10 cellular contexts compared by ENCODE assay signal in the genomic region with DNA sequence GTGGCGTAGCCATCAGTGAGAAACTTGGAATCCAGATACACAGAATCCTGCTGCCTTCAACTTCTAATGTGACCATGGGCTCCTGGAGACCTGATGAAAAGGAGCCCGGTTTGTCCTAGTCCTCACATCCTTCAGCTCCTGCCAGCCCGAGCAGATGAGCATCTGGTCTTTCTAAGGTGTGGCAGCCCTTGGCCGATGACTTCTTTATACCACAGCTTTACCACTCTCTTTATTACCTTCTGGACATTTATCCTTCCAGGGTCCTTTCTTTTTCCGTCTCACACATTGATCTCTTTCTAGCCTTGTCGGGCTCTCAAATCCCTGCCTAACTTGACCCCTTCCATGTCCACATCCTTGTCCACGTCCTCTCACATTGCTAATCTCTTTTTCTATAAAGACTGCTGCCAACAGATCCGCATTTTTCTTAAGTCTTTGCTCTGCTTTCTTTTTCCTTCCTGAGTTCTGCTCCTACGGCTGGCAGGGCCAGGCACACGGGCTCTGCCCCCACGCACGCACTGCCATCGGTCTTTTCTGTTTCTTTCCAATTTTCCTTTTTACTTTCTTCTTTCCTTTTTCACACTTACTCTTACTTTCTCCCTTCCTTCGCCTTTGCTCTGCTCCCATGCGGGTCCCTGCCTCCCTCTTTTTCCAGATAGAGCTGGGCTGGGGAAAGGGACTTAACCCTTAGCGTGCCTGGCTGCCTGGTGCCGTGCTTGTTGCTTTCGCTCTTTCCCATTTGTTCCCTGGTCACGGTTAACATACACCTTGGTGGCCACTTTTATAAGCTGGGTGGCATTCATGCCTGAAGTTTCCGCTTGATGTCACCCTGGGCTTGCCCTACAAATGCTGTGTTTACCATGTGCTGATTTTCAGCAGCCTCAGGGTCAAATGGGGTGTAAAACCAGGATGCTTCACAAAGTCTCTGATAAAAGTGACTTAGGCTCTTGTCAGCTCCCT. TPM values are rescaled to one million over a fixed set of nuclear protein-coding genes. Genes with fewer than 3 reads are reported as not detected.
DNase-seq lines count a peak whose midpoint lies in the region; ATAC-seq, FAIRE-seq and TF ChIP-seq lines count a peak whose summit lies in the region.
"Had no signal": no experiment of that assay in that cellular context is flagged by ENCODE, and none has a peak within 500 bp of the region (broad histone marks: within the 10 kb centered on the region; RNA-seq: fewer than 3 reads in every experiment).

No MANE protein-coding gene starts in this region.

- H3K23ac ChIP-seq in IMR-90 (ENCODE audit: low read depth, low read length) = no peak overlapping the region

- no TSS peak for BruUV-seq in IMR-90 (replicated peaks; lab: Mats Ljungman, UMichigan)
- BruUV-seq in HepG2 (replicated peaks; lab: Mats Ljungman, UMichigan) = no TSS peak

- 51% methylated on average over 9 of the region's 20 CpGs; no CpG with 5 or more reads in 1 of the 2 experiments for WGBS in IMR-90 (ENCODE audit: extremely low coverage in 2 of 2, insufficient read length in 1 of 2), 2 experiments
- 23% methylated on average over 20 of the region's 20 CpGs for WGBS in HepG2 (ENCODE audit: low lambda C conversion rate)
- WGBS in small intestine, 3 donors = 13 to 46% (median 27%) methylated on average over 19 to 20 of the region's 20 CpGs

- peak overlapping the region; percentile 28 for H2AFZ ChIP-seq in IMR-90 (replicated peaks; ENCODE audit: low read length, poor library complexity)
- H2AFZ ChIP-seq in HepG2 (ENCODE audit: low read length) = no peak overlapping the region

- POLR2A ChIA-PET in IMR-90 (lab: Charles Lee; ENCODE audit: unreplicated experiment) = no interaction called here
- POLR2A ChIA-PET in HepG2 (lab: Yijun Ruan, JAX) = no interaction called here

- no peak overlapping the region for H2AK5ac ChIP-seq in IMR-90 (ENCODE audit: low read depth, low read length)

- H3K14ac ChIP-seq in IMR-90 (replicated peaks; ENCODE audit: low read depth, low read length) = no peak overlapping the region

- TF ChIP-seq POLR2A in IMR-90 (IDR thresholded peaks at IDR 0.05; ENCODE audit: low read depth, low read length) = no peak
- TF ChIP-seq POLR2A in HepG2 (IDR thresholded peaks at IDR 0.05; ENCODE audit: insufficient read depth in 1 of 2, low read depth in 2 of 2, low read length in 2 of 2) = no peak

- no peak overlapping the region for H4K91ac ChIP-seq in IMR-90 (ENCODE audit: insufficient read depth, low read depth, low read length)

- H3K56ac ChIP-seq in IMR-90 (ENCODE audit: extremely low read depth, insufficient read depth, low read length) = no peak overlapping the region

- FAIRE-seq in HepG2 (lab: Jason Lieb, UNC) = no peak
- FAIRE-seq in small intestine (lab: Jason Lieb, UNC) = no peak

- in situ Hi-C loops in IMR-90 (cut with MboI; ENCODE audit: low sequenced_read_pairs) (no loop called here), HepG2 (cut with HindIII; ENCODE audit: extremely low pct_ligation_motif_present, low pct_unique_long_range_greater_than_20kb) (no loop called here)

- H3K4me3 Mint-ChIP-seq in progenitor cell of endocrine pancreas (ENCODE audit: low read depth) = no peak overlapping the region

- H3K9me3 Mint-ChIP-seq in progenitor cell of endocrine pancreas (ENCODE audit: low read depth) = peaks cover 3% of the 10 kb centered on the region

- H3K4me1 Mint-ChIP-seq in progenitor cell of endocrine pancreas (ENCODE audit: low read depth) = peaks cover 9% of the 10 kb centered on the region

- H3K79me2 ChIP-seq in HepG2 (ENCODE audit: insufficient read depth, low read length) = no peaks in the 10 kb centered on the region

- H3K18ac ChIP-seq in IMR-90 (ENCODE audit: low read depth, low read length) = no peak overlapping the region

- H3K27ac Mint-ChIP-seq in progenitor cell of endocrine pancreas = no peak overlapping the region

- intact Hi-C loops in IMR-90 (cut with micrococcal nuclease) = no loop called here
- intact Hi-C loops in HepG2 (cut with micrococcal nuclease; ENCODE audit: unreplicated experiment) = no loop called here

- no peak overlapping the region for H3K4me3 ChIP-seq in IMR-90 (ENCODE audit: insufficient read depth, low read depth, low read length)
- no peak overlapping the region for H3K4me3 ChIP-seq in HepG2 (replicated peaks in 1 of 3; ENCODE audit: insufficient read depth in 1 of 3, low read depth in 2 of 3, low read length in 3 of 3)
- no peak overlapping the region for H3K4me3 ChIP-seq in small intestine (ENCODE audit: low read depth in 1 of 2, low read length in 2 of 2)

- H3K36me3 ChIP-seq in IMR-90 (ENCODE audit: control insufficient read depth, insufficient read depth, low read length) (no peaks in the 10 kb centered on the region), HepG2 (replicated peaks in 1 of 2; ENCODE audit: control insufficient read depth in 1 of 2, insufficient read depth in 2 of 2, low read length in 2 of 2) (no peaks in the 10 kb centered on the region), small intestine (ENCODE audit: control insufficient read depth in 2 of 2, insufficient read depth in 2 of 2, low read length in 2 of 2) (no peaks in the 10 kb centered on the region)

- H3K9me3 ChIP-seq in IMR-90 (ENCODE audit: control insufficient read depth, insufficient read depth, low read length) (no peaks in the 10 kb centered on the region), HepG2 (ENCODE audit: low read length) (no peaks in the 10 kb centered on the region), small intestine (ENCODE audit: control insufficient read depth, low read depth) (no peaks in the 10 kb centered on the region)

- H2BK5ac ChIP-seq in IMR-90 (ENCODE audit: low read depth, low read length, poor library complexity, severe bottlenecking) = no peak overlapping the region

- H3K4me2 ChIP-seq in IMR-90 (ENCODE audit: low read depth, low read length) (no peak overlapping the region; the same call in 1 of the 2 replicates), HepG2 (ENCODE audit: low read depth, low read length) (no peak overlapping the region)

- no peak for TF ChIP-seq RAD21 in IMR-90 (IDR thresholded peaks at IDR 0.05; ENCODE audit: low read length)
- no peak for TF ChIP-seq RAD21 in HepG2 (CRISPR knock-in tag; IDR thresholded peaks at IDR 0.05)

- DNase-seq in IMR-90 (no peak), cerebellar cortex (ENCODE audit: low spot score) (peak; percentile 34), HepG2 (ENCODE audit: low spot score) (no peak), small intestine (peak; percentile 25), NCI-H187 treated with DMSO at 0.1 percent for 48 hours (lab: John Stamatoyannopoulos, UW) (no peak), progenitor cell of endocrine pancreas (ENCODE audit: low spot score, unreplicated experiment) (no peak)
- DNase-seq in stimulated activated CD4-positive, alpha-beta T cell treated with anti-CD3 and anti-CD28 coated beads, Interleukin-4, amount 100 ng/mL, for 24 hours = no peak
- DNase-seq: anterior cingulate cortex, NCI-H1694 had no signal

- H3K27ac ChIP-seq in IMR-90 (ENCODE audit: insufficient read depth, low read length) (no peak overlapping the region), HepG2 (ENCODE audit: extremely low read length, insufficient read depth, low read length) (no peak overlapping the region), small intestine (ENCODE audit: low read depth in 1 of 2, low read length in 1 of 2) (no peak overlapping the region)

- no peak overlapping the region for H4K8ac ChIP-seq in IMR-90 (ENCODE audit: low read depth in 2 of 2, low read length in 2 of 2)

- no peaks in the 10 kb centered on the region for H4K20me1 ChIP-seq in IMR-90 (ENCODE audit: insufficient read depth, low read length)
- H4K20me1 ChIP-seq in HepG2 (ENCODE audit: insufficient read depth, low read length) = no peaks in the 10 kb centered on the region

- H3K27me3 ChIP-seq in IMR-90 (ENCODE audit: control insufficient read depth, insufficient read depth, low read length) (peaks cover 15% of the 10 kb centered on the region), HepG2 (ENCODE audit: control insufficient read depth in 1 of 2, insufficient read depth in 2 of 2, low read length in 2 of 2) (peaks cover 0 to 42% of the 10 kb centered on the region in 2 experiments; a peak in 3 of 5 replicates), small intestine (ENCODE audit: control insufficient read depth in 2 of 2, insufficient read depth in 2 of 2, low read length in 2 of 2) (peaks cover 0 to 2% of the 10 kb centered on the region in 2 donors)

- H3K4me1 ChIP-seq in IMR-90 (ENCODE audit: control insufficient read depth, insufficient read depth, low read length) (peaks cover 5% of the 10 kb centered on the region; the same call in 1 of the 2 replicates), HepG2 (ENCODE audit: insufficient read depth, low read length) (no peaks in the 10 kb centered on the region), small intestine (ENCODE audit: control insufficient read depth in 2 of 2, insufficient read depth in 1 of 2, low read depth in 1 of 2, low read length in 1 of 2) (no peaks in the 10 kb centered on the region)

- H3K4ac ChIP-seq in IMR-90 (ENCODE audit: low read depth, low read length) = no peak overlapping the region

- ATAC-seq in IMR-90 (ENCODE audit: low read depth) (peak; percentile 36; the same call in 1 of the 2 replicates), HepG2 (no peak), GM21786 (IDR thresholded peaks at IDR 0.05; ENCODE audit: unreplicated experiment) (no peak)

- H2BK20ac ChIP-seq in IMR-90 (ENCODE audit: low read depth, low read length) = no peak overlapping the region

- no peaks in the 10 kb centered on the region for H3K79me1 ChIP-seq in IMR-90 (ENCODE audit: low read depth in 1 of 2, low read length in 2 of 2)

- H2BK15ac ChIP-seq in IMR-90 (ENCODE audit: low read depth, low read length) = no peak overlapping the region

- TF ChIP-seq EP300 in HepG2 (IDR thresholded peaks at IDR 0.05; ENCODE audit: low read depth in 2 of 2, low read length in 2 of 2) (no peak), HepG2 (CRISPR knock-in tag; IDR thresholded peaks at IDR 0.05; ENCODE audit: borderline replicate concordance) (no peak)

- H2BK120ac ChIP-seq in IMR-90 (ENCODE audit: low read depth, low read length) = no peak overlapping the region

- no peaks in the 10 kb centered on the region for H3K9me1 ChIP-seq in IMR-90 (ENCODE audit: insufficient read depth, low read length)

- no peak overlapping the region for H3K9ac ChIP-seq in IMR-90 (ENCODE audit: low read depth, low read length)
- no peak overlapping the region for H3K9ac ChIP-seq in HepG2 (ENCODE audit: insufficient read depth, low read depth, low read length)

- no peaks in the 10 kb centered on the region for H3K36me3 Mint-ChIP-seq in progenitor cell of endocrine pancreas (ENCODE audit: insufficient read depth)

- no peak for TF ChIP-seq CTCF in IMR-90 (conservative IDR thresholded peaks at IDR 0.05; ENCODE audit: low read depth, low read length)
- TF ChIP-seq CTCF in HepG2 (CRISPR knock-in tag; IDR thresholded peaks at IDR 0.05) = peak; percentile 40; the same call in 1 of the 2 replicates
- TF ChIP-seq CTCF in progenitor cell of endocrine pancreas (IDR thresholded peaks at IDR 0.05; ENCODE audit: unreplicated experiment) = no peak

- H3K27me3 Mint-ChIP-seq in progenitor cell of endocrine pancreas = peaks cover 3% of the 10 kb centered on the region

- CTCF ChIA-PET in IMR-90 (lab: Yijun Ruan, JAX) = interaction anchor here (0.5 kb wide), 1 partner anchor 13 kb away, joined by 3 read pairs; no protein-coding TSS in a partner anchor
- CTCF ChIA-PET in HepG2 (lab: Yijun Ruan, JAX; ENCODE audit: low intra/inter-chr PET ratio, low total read pairs) = no interaction called here

- dilution Hi-C loops in IMR-90 (cut with HindIII; ENCODE audit: low sequenced_read_pairs, unreplicated experiment) = no loop called here

- H2AK9ac ChIP-seq in IMR-90 (replicated peaks; ENCODE audit: low read depth, low read length, poor library complexity) = no peak overlapping the region

- no peak overlapping the region for H4K5ac ChIP-seq in IMR-90 (ENCODE audit: low read depth, low read length)

RNA-seq across cellular contexts. Expression of a gene that starts 9.4 kb away (rescaled TPM):
- total RNA-seq in IMR-90 (2012; rRNA removed) (6.3 and 6.7 TPM in 2 replicates), HepG2 (2016; rRNA removed; fragmentation: Illumina TruSeq; extraction: Trizol) (not detected in 2 replicates), progenitor cell of endocrine pancreas (0.50 and 1.3 TPM in 2 replicates)
- polyA plus RNA-seq in IMR-90 (2012; rRNA removed) (7.0 and 8.6 TPM in 2 replicates), HepG2 (2011; rRNA removed) (not detected in 2 replicates), small intestine (10 to 100 TPM in 2 of 3 donors, 1 to 10 TPM in 1; 4.8 to 14.1 (median 10.5) TPM)
- polyA plus RNA-seq in IMR-90 (2012; cell fraction: cytosol; rRNA removed) = 7.0 and 10.0 TPM in 2 replicates
- 3.7 and 5.9 TPM in 2 replicates for polyA plus RNA-seq in IMR-90 (2012; cell fraction: nucleus; rRNA removed; ENCODE audit: low replicate concordance)
- total RNA-seq in HepG2 (2016; cell fraction: cytosol; rRNA removed; fragmentation: Illumina TruSeq; extraction: Trizol; ENCODE audit: low read depth) = not detected in 2 replicates
- total RNA-seq in HepG2 (2016; cell fraction: insoluble cytoplasmic fraction; rRNA removed; fragmentation: Illumina TruSeq; extraction: Trizol) = not detected in 2 replicates
- not detected in 2 replicates for total RNA-seq in HepG2 (2016; cell fraction: membrane; rRNA removed; fragmentation: Illumina TruSeq; extraction: Trizol)
- total RNA-seq in HepG2 (2016; cell fraction: nucleus; rRNA removed; fragmentation: Illumina TruSeq; extraction: Trizol) = not detected in 2 replicates
- not detected in 2 replicates for polyA plus RNA-seq in HepG2 (2011; cell fraction: cytosol; rRNA removed)
- polyA plus RNA-seq in HepG2 (2011; cell fraction: nucleus; rRNA removed) = not detected in 2 replicates
- polyA plus RNA-seq in HepG2 (2012) = 0.20 TPM in 1 of 2 replicates, not detected in the other
- not detected in 2 replicates for polyA plus RNA-seq in HepG2 (2016; cell fraction: cytosol; fragmentation: Illumina TruSeq; extraction: Trizol; ENCODE audit: low read depth)
- not detected in 2 replicates for polyA plus RNA-seq in HepG2 (2016; cell fraction: insoluble cytoplasmic fraction; fragmentation: Illumina TruSeq; extraction: Trizol; ENCODE audit: low read depth)
- polyA plus RNA-seq in HepG2 (2016; cell fraction: membrane; fragmentation: Illumina TruSeq; extraction: Trizol; ENCODE audit: low read depth) = not detected in 2 replicates
- not detected in 2 replicates for polyA plus RNA-seq in HepG2 (2016; cell fraction: nucleus; fragmentation: Illumina TruSeq; extraction: Trizol; ENCODE audit: insufficient read depth, low read depth)
- polyA minus RNA-seq in HepG2 (2011; rRNA and poly(A)+ RNA removed; ENCODE audit: low replicate concordance) = 0.60 and 1.2 TPM in 2 replicates
- not detected in 2 replicates for polyA minus RNA-seq in HepG2 (2011; cell fraction: cytosol; rRNA and poly(A)+ RNA removed)
- not detected in 2 replicates for polyA minus RNA-seq in HepG2 (2011; cell fraction: nucleus; rRNA and poly(A)+ RNA removed)

Comparison
In these comparisons a context has a peak if more than half of its experiments do, and no peak if none do; other contexts are left out.
1. DNase-seq: peak in cerebellar cortex (single experiment) and small intestine (single experiment); none in IMR-90 (single experiment), HepG2 (single experiment), stimulated activated CD4-positive, alpha-beta T cell treated with anti-CD3 and anti-CD28 coated beads, Interleukin-4, amount 100 ng/mL, for 24 hours (single experiment), NCI-H187 treated with DMSO at 0.1 percent for 48 hours (single experiment) and progenitor cell of endocrine pancreas (single experiment).